27 cellular contexts compared by ENCODE assay signal in the genomic region with DNA sequence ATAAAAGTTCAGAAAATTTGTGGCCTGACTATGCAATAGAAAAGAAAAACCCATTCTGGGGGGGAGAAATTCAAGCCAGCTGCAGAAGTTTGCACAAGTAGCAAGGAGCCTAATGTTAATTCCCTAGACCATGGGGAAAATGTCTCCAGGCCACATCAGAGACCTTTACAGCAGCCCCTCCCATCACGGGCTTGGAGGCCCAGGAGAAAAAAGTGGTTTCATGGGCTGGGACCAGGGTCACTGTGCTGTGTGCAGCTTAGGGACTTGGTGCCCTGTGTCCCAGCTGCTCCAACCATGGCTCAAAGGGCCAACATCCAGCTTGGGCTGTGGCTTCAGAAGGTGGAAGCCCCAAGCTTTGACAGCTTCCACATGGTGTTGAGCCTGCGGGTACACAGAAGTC. TPM values are rescaled to one million over a fixed set of nuclear protein-coding genes. Genes with fewer than 3 reads are reported as not detected.
A peak's percentile ranks its signal among the peaks of the same experiment; 100 is the strongest.
DNase-seq lines count a peak whose midpoint lies in the region; ATAC-seq, FAIRE-seq and TF ChIP-seq lines count a peak whose summit lies in the region.
"Had no signal": no experiment of that assay in that cellular context is flagged by ENCODE, and none has a peak within 500 bp of the region (broad histone marks: within the 10 kb centered on the region; RNA-seq: fewer than 3 reads in every experiment).

No MANE protein-coding gene starts in this region.

- peaks cover 9% of the 10 kb centered on the region for H4K20me1 ChIP-seq in K562 (replicated peaks; ENCODE audit: control insufficient read depth, insufficient read depth, low read length)
- H4K20me1 ChIP-seq: BLaER1 had no signal

- no peaks in the 10 kb centered on the region for H3K79me1 ChIP-seq in neuronal stem cell (ENCODE audit: low read depth, low read length)

- H2BK5ac ChIP-seq in neuronal stem cell (ENCODE audit: low read length), result no peak overlapping the region

- peak overlapping the region; percentile 52 for H3K18ac ChIP-seq in neuronal stem cell (ENCODE audit: low read length)

- BruUV-seq in K562 (replicated peaks; lab: Mats Ljungman, UMichigan), result no TSS peak

- no peak overlapping the region for H2AFZ ChIP-seq in K562 (ENCODE audit: low read depth, low read length)
- no peak overlapping the region for H2AFZ ChIP-seq in neuronal stem cell (ENCODE audit: low read length)

- in situ Hi-C loops in K562 (cut with MboI), result no loop called here

- H3K9ac ChIP-seq in K562 (ENCODE audit: insufficient read depth in 1 of 2, low read depth in 2 of 2, low read length in 2 of 2) (peak overlapping the region; percentile 61 to 84), neuronal stem cell (ENCODE audit: low read depth, low read length, poor library complexity) (no peak overlapping the region)
- H3K9ac ChIP-seq: BLaER1 had no signal

- H3K4me1 ChIP-seq in HEK293 (ENCODE audit: control insufficient read depth, insufficient read depth, low read length) (no peaks in the 10 kb centered on the region), K562 (replicated peaks in 1 of 2; ENCODE audit: control insufficient read depth in 2 of 2, insufficient read depth in 2 of 2, low read length in 2 of 2) (peaks cover 4 to 13% of the 10 kb centered on the region in 2 experiments; a peak in 1 of 5 replicates), neuronal stem cell (ENCODE audit: control insufficient read depth in 2 of 2, insufficient read depth in 1 of 2, low read depth in 1 of 2, low read length in 2 of 2) (no peaks in the 10 kb centered on the region)
- H3K4me1 ChIP-seq: BE2C, Caco-2 had no signal

- POLR2A ChIA-PET in HEK293 (lab: Yijun Ruan, JAX), result no interaction called here
- POLR2A ChIA-PET in K562 (lab: Yijun Ruan, JAX), result interaction anchor here (0.8 to 1.2 kb wide), 4 partner anchors 10 to 224 kb away, joined by 3 to 6 read pairs (median 3); no protein-coding TSS in a partner anchor

- TF ChIP-seq POLR2A in K562 (conservative IDR thresholded peaks at IDR 0.05), result no peak
- no peak for TF ChIP-seq POLR2A in GM12892 (IDR thresholded peaks at IDR 0.05; ENCODE audit: low read depth, low read length)

- H4K91ac ChIP-seq in neuronal stem cell (ENCODE audit: low read depth, low read length, poor library complexity), result no peak overlapping the region

- H3K23ac ChIP-seq in neuronal stem cell (ENCODE audit: low read depth, low read length, poor library complexity), result no peak overlapping the region

- FAIRE-seq in K562 (lab: Jason Lieb, UNC) (no peak), GM12892 (lab: Jason Lieb, UNC) (no peak)
- FAIRE-seq: A204.1, D721Med, G401.6, GM12891, GM18507 had no signal

- no peaks in the 10 kb centered on the region for H3K36me3 ChIP-seq in HEK293 (ENCODE audit: control insufficient read depth in 2 of 2, insufficient read depth in 1 of 2, low read length in 2 of 2)
- H3K36me3 ChIP-seq in K562 (ENCODE audit: control insufficient read depth, insufficient read depth, low read length), result peaks cover 21% of the 10 kb centered on the region; the same call in 2 of the 3 replicates
- H3K36me3 ChIP-seq in neuronal stem cell (replicated peaks in 1 of 2; ENCODE audit: control insufficient read depth in 2 of 2, insufficient read depth in 2 of 2, low read length in 2 of 2), result no peaks in the 10 kb centered on the region
- H3K36me3 ChIP-seq: BE2C, BLaER1 had no signal

- peaks cover 61% of the 10 kb centered on the region for H3K79me2 ChIP-seq in K562 (ENCODE audit: control insufficient read depth, insufficient read depth, low read length)

- no peak overlapping the region for H3K4ac ChIP-seq in neuronal stem cell (ENCODE audit: low read length)

- no peak overlapping the region for H2BK12ac ChIP-seq in neuronal stem cell (ENCODE audit: low read length)

- no peaks in the 10 kb centered on the region for H3K9me1 ChIP-seq in K562 (ENCODE audit: control insufficient read depth, insufficient read depth, low read length)

- no peak overlapping the region for H2AK5ac ChIP-seq in neuronal stem cell (ENCODE audit: low read depth, low read length)

- CTCF ChIA-PET in HEK293 (lab: Yijun Ruan, JAX), result interaction anchor here (1.0 kb wide), 1 partner anchor 20 kb away, joined by 5 read pairs; no protein-coding TSS in a partner anchor
- CTCF ChIA-PET in K562 (lab: Yijun Ruan, JAX; ENCODE audit: low intra/inter-chr PET ratio), result interaction anchor here (1.1 kb wide), 1 partner anchor 64 kb away, joined by 3 read pairs; no protein-coding TSS in a partner anchor

- H3K14ac ChIP-seq in neuronal stem cell (ENCODE audit: low read length), result no peak overlapping the region

- H4K8ac ChIP-seq in neuronal stem cell (ENCODE audit: low read depth, low read length), result no peak overlapping the region

- peak; percentile 69 for ATAC-seq in K562
- no peak for ATAC-seq in GM21786 (IDR thresholded peaks at IDR 0.05; ENCODE audit: unreplicated experiment)

- peak; percentile 47 for DNase-seq in OCI-M1 (lab: John Stamatoyannopoulos, UW)
- peak in 1 of 4 experiments; percentile 56 for DNase-seq in K562 (ENCODE audit: extremely low read depth in 1 of 4, low spot score in 3 of 4)
- no peak for DNase-seq in neuronal stem cell (ENCODE audit: low spot score)
- no peak for DNase-seq in NCI-H2227 treated with DMSO at 0.1 percent for 48 hours (lab: John Stamatoyannopoulos, UW)
- DNase-seq in activated naive CD4-positive, alpha-beta T cell (lab: John Stamatoyannopoulos, UW), result no peak
- no peak for DNase-seq in GM12892 (ENCODE audit: insufficient read length)
- DNase-seq: 8988T; ACHN; BE2C; C1 segment of cervical spinal cord; Caco-2; Calu3; CD4-positive, alpha-beta memory T cell; CD4-positive, CD25-positive, alpha-beta regulatory T cell; DMS79 treated with DMSO at 0.1 percent for 48 hours; GF-D8 had no signal

- 10% methylated on average over 2 of the region's 2 CpGs for WGBS in K562 (ENCODE audit: insufficient coverage, low coverage, missing lambda C conversion rate)
- WGBS in neuronal stem cell (ENCODE audit: extremely low coverage in 2 of 2, insufficient read length in 2 of 2, insufficient replicate concordance in 1 of 2), 2 donors, result no CpG with 5 or more reads among the region's 2 CpGs

- no peak overlapping the region for H2BK15ac ChIP-seq in neuronal stem cell (ENCODE audit: low read length)

- no peak for TF ChIP-seq CTCF in HEK293 (tag by site-specific recombination; IDR thresholded peaks at IDR 0.05)
- no peak for TF ChIP-seq CTCF in K562 (IDR thresholded peaks at IDR 0.05 in 2 of 3, conservative IDR thresholded peaks at IDR 0.05 in 1 of 3; ENCODE audit: insufficient read depth in 2 of 3, low read depth in 1 of 3, low read length in 3 of 3)

- H3K9me3 ChIP-seq in HEK293 (ENCODE audit: control insufficient read depth, insufficient read depth, low read depth, low read length) (no peaks in the 10 kb centered on the region), K562 (replicated peaks; ENCODE audit: control insufficient read depth, insufficient read depth, low read depth, low read length) (no peaks in the 10 kb centered on the region), neuronal stem cell (replicated peaks in 1 of 2; ENCODE audit: control insufficient read depth in 2 of 2, insufficient read depth in 1 of 2, low read depth in 1 of 2, low read length in 2 of 2) (no peaks in the 10 kb centered on the region)
- H3K9me3 ChIP-seq: BE2C, BLaER1, Caco-2 had no signal

- H3K27ac ChIP-seq in HEK293 (ENCODE audit: extremely low read depth, low read depth, low read length) (no peak overlapping the region), K562 (ENCODE audit: extremely low read depth, low read depth, low read length) (no peak overlapping the region; the same call in 2 of the 3 replicates), neuronal stem cell (replicated peaks; ENCODE audit: low read length) (no peak overlapping the region)
- H3K27ac ChIP-seq: BLaER1 had no signal

- H3K27me3 ChIP-seq in K562 (ENCODE audit: control insufficient read depth in 2 of 2, insufficient read depth in 2 of 2, low read length in 2 of 2), result no peaks in the 10 kb centered on the region
- no peaks in the 10 kb centered on the region for H3K27me3 ChIP-seq in neuronal stem cell (ENCODE audit: control insufficient read depth in 3 of 3, insufficient read depth in 3 of 3, low read depth in 1 of 3, low read length in 3 of 3)
- H3K27me3 ChIP-seq: BE2C, BLaER1 had no signal

- no peak overlapping the region for H2BK120ac ChIP-seq in neuronal stem cell (ENCODE audit: low read depth, low read length)

- H3K4me2 ChIP-seq in K562 (ENCODE audit: insufficient read depth, low read length), result peak overlapping the region; percentile 74
- H3K4me2 ChIP-seq in neuronal stem cell (ENCODE audit: insufficient read depth, low read length, poor library complexity, severe bottlenecking), result no peak overlapping the region
- H3K4me2 ChIP-seq: BLaER1 had no signal

- no peak for TF ChIP-seq EP300 in K562 (IDR thresholded peaks at IDR 0.05; ENCODE audit: low read length)

- no peak overlapping the region for H3K4me3 ChIP-seq in HEK293 (ENCODE audit: low read depth, low read length)
- H3K4me3 ChIP-seq in K562, result peak overlapping the region; percentile 50
- H3K4me3 ChIP-seq in neuronal stem cell (ENCODE audit: low read length in 2 of 2), result peak overlapping the region in 1 of 2 donors; percentile 47
- H3K4me3 ChIP-seq: BLaER1 had no signal

- TF ChIP-seq RAD21 in K562 (CRISPR knock-in tag; conservative IDR thresholded peaks at IDR 0.05 in 1 of 2, IDR thresholded peaks at IDR 0.05 in 1 of 2), result no peak

- intact Hi-C loops in K562 (cut with micrococcal nuclease), result loop anchor here (5.0 kb wide), 1 partner anchor 156 kb away; the partner anchor contains the start of gene SLC35D1

RNA-seq across cellular contexts. Expression of gene IL23R, which starts 42.0 kb away (rescaled TPM):
- 7.6 and 32.5 TPM in 2 replicates for total RNA-seq in K562 (2011; cell fraction: chromatin; rRNA removed; ENCODE audit: low replicate concordance)
- 3.3 and 8.6 TPM in 2 replicates for total RNA-seq in K562 (2011; cell fraction: nucleolus; rRNA removed)
- total RNA-seq in K562 (2011; cell fraction: nucleoplasm; rRNA removed), result 12.7 and 14.7 TPM in 2 replicates
- total RNA-seq in K562 (2014; rRNA removed) (22.8 and 23.0 TPM in 2 replicates), K562 (2014; rRNA removed; fragmentation: Illumina TruSeq; extraction: Trizol) (50.3 and 64.1 TPM in 2 replicates), K562 (2015; rRNA removed; fragmentation: Illumina TruSeq; extraction: Trizol) (51.0 and 52.7 TPM in 2 replicates), K562 (2021) (23.8 and 24.7 TPM in 2 replicates)
- polyA plus RNA-seq in K562 (2011; rRNA removed) (4.4 and 25.7 TPM in 2 replicates), K562 (2014; fragmentation: Illumina TruSeq; extraction: Trizol) (34.8 and 38.9 TPM in 2 replicates), K562 (2014; fragmentation: Nextera tagmentation; extraction: Ambion mirVana) (1 to 10 TPM; 5.5 to 7.0 TPM), K562 (2014; rRNA removed) (17.2 and 22.0 TPM in 2 replicates)
- 0.69 and 13.2 TPM in 2 replicates for polyA plus RNA-seq in K562 (2011; cell fraction: cytosol; rRNA removed)
- polyA plus RNA-seq in K562 (2011; cell fraction: nucleus; rRNA removed), result 0.92 and 9.7 TPM in 2 replicates
- 13.3 and 38.2 TPM in 2 replicates for polyA plus RNA-seq in K562 (2012)
- 5.8 and 59.8 TPM in 2 replicates for polyA minus RNA-seq in K562 (2011; rRNA and poly(A)+ RNA removed)
- 2.8 and 10.3 TPM in 2 replicates for polyA minus RNA-seq in K562 (2011; cell fraction: cytosol; rRNA and poly(A)+ RNA removed)
- 1.2 and 25.8 TPM in 2 replicates for polyA minus RNA-seq in K562 (2011; cell fraction: nucleus; rRNA and poly(A)+ RNA removed)
- not detected for polyA plus RNA-seq in neuronal stem cell (2013, experiment 1 of 2)
- not detected for polyA plus RNA-seq in neuronal stem cell (2013, experiment 2 of 2)
- 1.1 TPM for polyA plus RNA-seq in GM12892 (2012; ENCODE audit: missing spikeins)
- total RNA-seq: A673; Caco-2; Calu3; CD4-positive, CD25-positive, alpha-beta regulatory T cell had no signal
- polyA plus RNA-seq: AG04450, CD14-positive monocyte had no signal
